12 cellular contexts compared by ENCODE assay signal in the genomic region with DNA sequence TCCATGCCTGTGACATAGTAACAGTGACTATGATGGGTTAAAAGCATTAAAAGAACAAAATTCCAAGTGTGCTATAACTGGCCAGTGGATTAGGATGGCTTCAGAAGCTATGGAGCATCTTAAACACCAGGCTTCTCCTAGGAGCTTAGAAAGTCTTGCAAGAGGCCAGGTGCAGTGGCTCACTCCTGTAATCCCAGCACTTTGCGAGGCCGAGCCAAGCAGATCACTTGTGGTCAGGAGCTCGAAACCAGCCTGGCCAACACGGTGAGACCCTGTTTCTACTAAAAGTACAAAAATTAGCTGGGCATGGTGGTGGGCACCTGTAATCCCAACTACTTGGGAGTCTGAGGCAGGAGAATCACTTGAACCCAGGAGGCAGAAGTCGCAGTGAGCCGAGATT. TPM values are rescaled to one million over a fixed set of nuclear protein-coding genes. Genes with fewer than 3 reads are reported as not detected.
"Had no signal": no experiment of that assay in that cellular context is flagged by ENCODE, and none has a peak within 500 bp of the region (broad histone marks: within the 10 kb centered on the region; RNA-seq: fewer than 3 reads in every experiment).

No MANE protein-coding gene starts in this region.

RNA-seq across cellular contexts. Expression of gene SYT2, which starts 12.8 kb away (rescaled TPM):
- total RNA-seq: dermis microvascular lymphatic vessel endothelial cell, esophagus mucosa, esophagus squamous epithelium, gastrocnemius medialis, glomerular endothelial cell, left cardiac atrium, left ventricle myocardium superior, lower leg skin, lower lobe of right lung, lung microvascular endothelial cell, myocyte had no signal
- polyA plus RNA-seq: keratinocyte had no signal
